Comparison of ENCODE assay signal across 8 cellular contexts in genomic region chr14:102140750-102141145, GRCh38. TPM values are rescaled to one million over a fixed set of nuclear protein-coding genes. Genes with fewer than 3 reads are reported as not detected.
A peak's percentile ranks its signal among the peaks of the same experiment; 100 is the strongest.
DNase-seq lines count a peak whose midpoint lies in the region; ATAC-seq and TF ChIP-seq lines count a peak whose summit lies in the region.

No MANE protein-coding gene starts in this region.

- TF ChIP-seq CTCF in Panc1 (IDR thresholded peaks at IDR 0.05), result no peak
- no peak for TF ChIP-seq CTCF in epithelial cell of esophagus (IDR thresholded peaks at IDR 0.05; ENCODE audit: insufficient read depth, low read depth, low read length, missing control alignments)

- H3K36me3 Mint-ChIP-seq in CD8-positive, alpha-beta memory T cell, result peaks cover 0 to 35% (median under 1%) of the 10 kb centered on the region in 3 donors

- no peak overlapping the region for H2AK5ac ChIP-seq in neuronal stem cell (ENCODE audit: low read depth, low read length)

- H2AFZ ChIP-seq in neuronal stem cell (ENCODE audit: low read length), result peak overlapping the region; percentile 100

- H3K4me3 Mint-ChIP-seq in CD8-positive, alpha-beta memory T cell, result peak overlapping the region; percentile 97 to 99 (median 98)

- no peaks in the 10 kb centered on the region for H3K9me3 Mint-ChIP-seq in CD8-positive, alpha-beta memory T cell

- ATAC-seq in Panc1 (no peak), GM21723 (IDR thresholded peaks at IDR 0.05; ENCODE audit: unreplicated experiment) (no peak), HG02678 (IDR thresholded peaks at IDR 0.05; ENCODE audit: unreplicated experiment) (no peak), HG03354 (IDR thresholded peaks at IDR 0.05; ENCODE audit: poor library complexity, severe bottlenecking, unreplicated experiment) (no peak)

- peaks cover 8% of the 10 kb centered on the region for H3K79me1 ChIP-seq in neuronal stem cell (ENCODE audit: low read depth, low read length)

- no TSS peak for BruUV-seq in Panc1 (replicated peaks; lab: Mats Ljungman, UMichigan)

- H3K4me1 ChIP-seq in CD8-positive, alpha-beta memory T cell (ENCODE audit: insufficient read depth, low read length), result peaks cover 15% of the 10 kb centered on the region
- H3K4me1 ChIP-seq in Panc1 (ENCODE audit: control insufficient read depth, insufficient read depth, low read length) (peaks cover 8% of the 10 kb centered on the region; the same call in 1 of the 2 replicates), neuronal stem cell (ENCODE audit: control insufficient read depth in 2 of 2, insufficient read depth in 1 of 2, low read depth in 1 of 2, low read length in 2 of 2) (peaks cover 4 to 7% of the 10 kb centered on the region in 2 donors)

- WGBS in neuronal stem cell (ENCODE audit: extremely low coverage in 2 of 2, insufficient read length in 2 of 2, insufficient replicate concordance in 1 of 2), 2 donors, result no CpG with 5 or more reads among the region's 9 CpGs

- no peak overlapping the region for H2BK12ac ChIP-seq in neuronal stem cell (ENCODE audit: low read length)

- H3K4me3 ChIP-seq in CD8-positive, alpha-beta memory T cell (ENCODE audit: low read length), result peak overlapping the region; percentile 78
- H3K4me3 ChIP-seq in Panc1 (ENCODE audit: low read depth in 2 of 2, low read length in 2 of 2), result peak overlapping the region; percentile 64 to 95
- H3K4me3 ChIP-seq in epithelial cell of esophagus (ENCODE audit: low read length), result peak overlapping the region; percentile 92
- H3K4me3 ChIP-seq in neuronal stem cell (ENCODE audit: low read length in 2 of 2), result peak overlapping the region; percentile 91 to 97

- H3K9me3 ChIP-seq in CD8-positive, alpha-beta memory T cell (ENCODE audit: low read length), result no peaks in the 10 kb centered on the region
- no peaks in the 10 kb centered on the region for H3K9me3 ChIP-seq in Panc1 (ENCODE audit: control insufficient read depth, insufficient read depth, low read depth, low read length)
- no peaks in the 10 kb centered on the region for H3K9me3 ChIP-seq in neuronal stem cell (replicated peaks in 1 of 2; ENCODE audit: control insufficient read depth in 2 of 2, insufficient read depth in 1 of 2, low read depth in 1 of 2, low read length in 2 of 2)

- no peak overlapping the region for H2BK120ac ChIP-seq in neuronal stem cell (ENCODE audit: low read depth, low read length)

- H3K4me1 Mint-ChIP-seq in CD8-positive, alpha-beta memory T cell, result peaks cover 34 to 48% (median 40%) of the 10 kb centered on the region in 3 donors

- no peak for DNase-seq in CD8-positive, alpha-beta memory T cell
- DNase-seq in Panc1 (ENCODE audit: low read depth, low spot score), result no peak
- no peak for DNase-seq in epithelial cell of esophagus (ENCODE audit: low read depth)
- no peak for DNase-seq in neuronal stem cell (ENCODE audit: low spot score)
- no peak for DNase-seq in NCI-H1694 (lab: John Stamatoyannopoulos, UW)

- H3K27ac Mint-ChIP-seq in CD8-positive, alpha-beta memory T cell, result peak overlapping the region; percentile 93 to 99 (median 98)

- no peak overlapping the region for H3K18ac ChIP-seq in neuronal stem cell (ENCODE audit: low read length)

- H3K23ac ChIP-seq in neuronal stem cell (ENCODE audit: low read depth, low read length, poor library complexity), result no peak overlapping the region

- H3K4me2 ChIP-seq in neuronal stem cell (ENCODE audit: insufficient read depth, low read length, poor library complexity, severe bottlenecking), result peak overlapping the region; percentile 85

- H4K8ac ChIP-seq in neuronal stem cell (ENCODE audit: low read depth, low read length), result no peak overlapping the region

- H2BK15ac ChIP-seq in neuronal stem cell (ENCODE audit: low read length), result no peak overlapping the region

- intact Hi-C loops in Panc1 (cut with micrococcal nuclease; ENCODE audit: unreplicated experiment), result no loop called here

- no peak overlapping the region for H3K4ac ChIP-seq in neuronal stem cell (ENCODE audit: low read length)

- POLR2A ChIA-PET in CD8-positive, alpha-beta memory T cell (lab: Charles Lee), result no interaction called here
- POLR2A ChIA-PET in Panc1 (lab: Charles Lee), result interaction anchor here (0.6 kb wide), 1 partner anchor 18 kb away, joined by 3 read pairs; no protein-coding TSS in a partner anchor

- CTCF ChIA-PET in CD8-positive, alpha-beta memory T cell (lab: Charles Lee), result interaction anchor here (1.5 kb wide), 1 partner anchor 173 kb away, joined by 3 read pairs; no protein-coding TSS in a partner anchor
- CTCF ChIA-PET in Panc1 (lab: Charles Lee), result no interaction called here

- no peak overlapping the region for H4K91ac ChIP-seq in neuronal stem cell (ENCODE audit: low read depth, low read length, poor library complexity)

- H3K9ac ChIP-seq in neuronal stem cell (ENCODE audit: low read depth, low read length, poor library complexity), result peak overlapping the region; percentile 92

- H3K27me3 ChIP-seq in CD8-positive, alpha-beta memory T cell (ENCODE audit: insufficient read depth, low read length, poor library complexity, severe bottlenecking), result no peaks in the 10 kb centered on the region
- H3K27me3 ChIP-seq in Panc1 (ENCODE audit: control insufficient read depth, insufficient read depth, low read length), result no peaks in the 10 kb centered on the region
- H3K27me3 ChIP-seq in neuronal stem cell (ENCODE audit: control insufficient read depth in 3 of 3, insufficient read depth in 3 of 3, low read depth in 1 of 3, low read length in 3 of 3), result no peaks in the 10 kb centered on the region

- no peaks in the 10 kb centered on the region for H3K36me3 ChIP-seq in CD8-positive, alpha-beta memory T cell (ENCODE audit: insufficient read depth, low read length)
- H3K36me3 ChIP-seq in Panc1 (ENCODE audit: control insufficient read depth, insufficient read depth, low read length) (peaks cover 5% of the 10 kb centered on the region; the same call in 1 of the 2 replicates), neuronal stem cell (replicated peaks in 1 of 2; ENCODE audit: control insufficient read depth in 2 of 2, insufficient read depth in 2 of 2, low read length in 2 of 2) (peaks cover 0 to 14% of the 10 kb centered on the region in 2 donors)

- in situ Hi-C loops in Panc1 (cut with HindIII; ENCODE audit: low pct_unique_long_range_greater_than_20kb, low sequenced_read_pairs), result no loop called here

- no peak overlapping the region for H2BK5ac ChIP-seq in neuronal stem cell (ENCODE audit: low read length)

- peak overlapping the region; percentile 83 for H3K27ac ChIP-seq in CD8-positive, alpha-beta memory T cell (ENCODE audit: low read depth, low read length)
- H3K27ac ChIP-seq in Panc1 (ENCODE audit: low read length) (peak overlapping the region; percentile 89), neuronal stem cell (replicated peaks; ENCODE audit: low read length) (no peak overlapping the region)

- no peak overlapping the region for H3K14ac ChIP-seq in neuronal stem cell (ENCODE audit: low read length)

- H3K27me3 Mint-ChIP-seq in CD8-positive, alpha-beta memory T cell, result no peaks in the 10 kb centered on the region

RNA-seq across cellular contexts. Expression of gene WDR20, which starts 1.1 kb away (rescaled TPM):
- total RNA-seq in CD8-positive, alpha-beta memory T cell, result 10 to 100 TPM; 32.8 to 35.2 TPM
- polyA plus RNA-seq in CD8-positive, alpha-beta memory T cell, result 16.8 TPM
- 20.2 TPM for total RNA-seq in Panc1 (2021; ENCODE audit: unreplicated experiment)
- polyA plus RNA-seq in Panc1 (2012; ENCODE audit: insufficient read length), result 11.0 TPM
- polyA plus RNA-seq in neuronal stem cell (2013, experiment 1 of 2), result 12.6 TPM
- polyA plus RNA-seq in neuronal stem cell (2013, experiment 2 of 2), result 13.0 TPM

RNA-seq across cellular contexts. Expression of gene HSP90AA1, which starts 53.9 kb away (rescaled TPM):
- total RNA-seq in CD8-positive, alpha-beta memory T cell, result 1,000 to 10,000 TPM; 1,459 to 1,586 TPM
- 579 TPM for polyA plus RNA-seq in CD8-positive, alpha-beta memory T cell
- total RNA-seq in Panc1 (2021; ENCODE audit: unreplicated experiment), result 383 TPM
- 314 TPM for polyA plus RNA-seq in Panc1 (2012; ENCODE audit: insufficient read length)
- polyA plus RNA-seq in neuronal stem cell (2013, experiment 1 of 2), result 653 TPM
- 672 TPM for polyA plus RNA-seq in neuronal stem cell (2013, experiment 2 of 2)
